10 cellular contexts compared by ENCODE assay signal in the genomic region with DNA sequence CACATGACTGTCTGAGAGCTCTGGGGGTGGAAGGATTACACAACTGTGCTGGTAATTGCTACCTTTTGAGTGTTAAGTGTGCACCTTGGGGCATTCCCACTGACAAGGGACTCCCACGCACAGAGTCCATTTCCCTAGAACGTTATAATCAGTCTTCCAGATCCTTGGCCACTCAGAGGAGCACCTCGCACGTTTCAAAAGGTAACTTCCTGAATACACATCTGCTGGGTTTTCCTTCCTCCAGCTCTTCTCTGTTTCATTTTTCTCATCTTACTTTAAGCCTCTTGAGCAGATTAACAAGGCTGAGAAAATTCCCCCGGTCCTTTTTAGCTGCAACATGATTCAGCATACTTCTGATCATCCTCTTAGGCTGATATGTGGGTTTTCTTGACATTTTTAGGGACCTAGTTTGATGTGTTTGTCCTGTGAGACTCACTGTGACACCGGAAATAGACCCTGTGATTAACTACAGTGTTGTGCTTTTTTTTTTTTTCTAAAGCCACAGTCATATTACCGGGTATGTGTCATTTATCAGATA.
A peak's percentile ranks its signal among the peaks of the same experiment; 100 is the strongest.
DNase-seq lines count a peak whose midpoint lies in the region; ATAC-seq and TF ChIP-seq lines count a peak whose summit lies in the region.
"Had no signal": no experiment of that assay in that cellular context is flagged by ENCODE, and none has a peak within 500 bp of the region (broad histone marks: within the 10 kb centered on the region; RNA-seq: fewer than 3 reads in every experiment).

No MANE protein-coding gene starts in this region.

- peak overlapping the region; percentile 91 for H3K27ac Mint-ChIP-seq in activated naive CD4-positive, alpha-beta T cell treated with anti-CD3 and anti-CD28 coated beads, Interleukin-2, amount 10 ng/mL, durations not matched to agents 7 days and 5 days
- H3K27ac Mint-ChIP-seq: progenitor cell of endocrine pancreas had no signal

- H3F3A ChIP-seq in MM.1S (ENCODE audit: insufficient read depth, low read length): peaks cover 14% of the 10 kb centered on the region

- no peaks in the 10 kb centered on the region for H3K27me3 ChIP-seq in MM.1S (replicated peaks; ENCODE audit: insufficient read depth, low read length)
- no peaks in the 10 kb centered on the region for H3K27me3 ChIP-seq in osteoblast (ENCODE audit: insufficient read depth, low read length)
- H3K27me3 ChIP-seq in breast epithelium: no peaks in the 10 kb centered on the region

- H3K4me2 ChIP-seq in MM.1S (ENCODE audit: low read depth, low read length): peak overlapping the region; percentile 53
- no peak overlapping the region for H3K4me2 ChIP-seq in osteoblast (ENCODE audit: insufficient read depth, low read length)

- H2AFZ ChIP-seq in MM.1S (ENCODE audit: low read length) (peak overlapping the region; percentile 42; the same call in 1 of the 2 replicates), osteoblast (ENCODE audit: low read length) (no peak overlapping the region)

- no peak for TF ChIP-seq POLR2A in breast epithelium (IDR thresholded peaks at IDR 0.05)

- no peaks in the 10 kb centered on the region for H3K9me2 ChIP-seq in MM.1S (replicated peaks; ENCODE audit: insufficient read depth, low read length)

- intact Hi-C loops in breast epithelium (cut with DNase I; ENCODE audit: low total_unique reads): no loop called here

- CTCF ChIA-PET in activated naive CD4-positive, alpha-beta T cell treated with anti-CD3 and anti-CD28 coated beads, Interleukin-2, amount 10 ng/mL, durations not matched to agents 7 days and 5 days (lab: Charles Lee): interaction anchor here (0.7 to 4.1 kb wide), 8 partner anchors 23 to 291 kb away, joined by 3 to 21 read pairs (median 4); no protein-coding TSS in a partner anchor

- peak overlapping the region; percentile 19; the same call in 1 of the 2 replicates for H3K9ac ChIP-seq in MM.1S (ENCODE audit: low read length)

- peak overlapping the region; percentile 13 for H3K4me3 Mint-ChIP-seq in activated naive CD4-positive, alpha-beta T cell treated with anti-CD3 and anti-CD28 coated beads, Interleukin-2, amount 10 ng/mL, durations not matched to agents 7 days and 5 days

- no peaks in the 10 kb centered on the region for H3K9me3 Mint-ChIP-seq in activated naive CD4-positive, alpha-beta T cell treated with anti-CD3 and anti-CD28 coated beads, Interleukin-2, amount 10 ng/mL, durations not matched to agents 7 days and 5 days

- no peaks in the 10 kb centered on the region for H4K20me1 ChIP-seq in MM.1S (ENCODE audit: insufficient read depth, low read length)
- no peaks in the 10 kb centered on the region for H4K20me1 ChIP-seq in osteoblast (ENCODE audit: insufficient read depth, low read length)

- no peak for TF ChIP-seq CTCF in MM.1S (IDR thresholded peaks at IDR 0.05; ENCODE audit: low read length)
- TF ChIP-seq CTCF in osteoblast (IDR thresholded peaks at IDR 0.05; ENCODE audit: extremely low read depth, low read depth, low read length): no peak
- no peak for TF ChIP-seq CTCF in breast epithelium (IDR thresholded peaks at IDR 0.05)

- H3K9me3 ChIP-seq in MM.1S (replicated peaks; ENCODE audit: insufficient read depth, low read length): no peaks in the 10 kb centered on the region
- H3K9me3 ChIP-seq in osteoblast (ENCODE audit: low read depth, low read length): no peaks in the 10 kb centered on the region
- no peaks in the 10 kb centered on the region for H3K9me3 ChIP-seq in breast epithelium

- peak; percentile 73 for DNase-seq in activated effector memory CD4-positive, alpha-beta T cell treated with anti-CD3 and anti-CD28 coated beads, Interleukin-2, amount 50 U/mL, for 16 hours
- no peak for DNase-seq in activated effector memory CD4-positive, alpha-beta T cell treated with Interleukin-2 at 50 U/mL for 16 hours
- DNase-seq in MM.1S (peak; percentile 74), osteoblast (ENCODE audit: insufficient read length, low spot score, missing footprints) (no peak), breast epithelium (ENCODE audit: low spot score in 2 of 2) (no peak)
- DNase-seq in activated naive CD4-positive, alpha-beta T cell treated with anti-CD3 and anti-CD28 coated beads, Interleukin-2, amount 10 ng/mL, durations not matched to agents 7 days and 5 days: peak; percentile 33
- DNase-seq in stimulated activated naive CD4-positive, alpha-beta T cell treated with Interleukin-2 at 50 U/mL for 16 hours (lab: John Stamatoyannopoulos, UW): peak; percentile 40
- DNase-seq: NCI-H2171 had no signal

- peaks cover 67% of the 10 kb centered on the region for H3K4me1 Mint-ChIP-seq in activated naive CD4-positive, alpha-beta T cell treated with anti-CD3 and anti-CD28 coated beads, Interleukin-2, amount 10 ng/mL, durations not matched to agents 7 days and 5 days

- H3K36me3 ChIP-seq in MM.1S (replicated peaks; ENCODE audit: insufficient read depth, low read length): no peaks in the 10 kb centered on the region
- no peaks in the 10 kb centered on the region for H3K36me3 ChIP-seq in osteoblast (ENCODE audit: insufficient read depth, low read length)
- no peaks in the 10 kb centered on the region for H3K36me3 ChIP-seq in breast epithelium

- H3K79me2 ChIP-seq in MM.1S (ENCODE audit: low read length) (no peaks in the 10 kb centered on the region), osteoblast (ENCODE audit: insufficient read depth, low read length) (no peaks in the 10 kb centered on the region)

- H3K4me1 ChIP-seq in MM.1S (ENCODE audit: low read length): peaks cover 58% of the 10 kb centered on the region
- H3K4me1 ChIP-seq in osteoblast (ENCODE audit: insufficient read depth, low read length): no peaks in the 10 kb centered on the region
- H3K4me1 ChIP-seq in breast epithelium: no peaks in the 10 kb centered on the region

- no peaks in the 10 kb centered on the region for H3K36me3 Mint-ChIP-seq in activated naive CD4-positive, alpha-beta T cell treated with anti-CD3 and anti-CD28 coated beads, Interleukin-2, amount 10 ng/mL, durations not matched to agents 7 days and 5 days

- ATAC-seq in HG03025 (IDR thresholded peaks at IDR 0.05; ENCODE audit: low FRiP score, unreplicated experiment): no peak

- H3K4me3 ChIP-seq in MM.1S (ENCODE audit: low read length) (peak overlapping the region; percentile 23; the same call in 1 of the 2 replicates), osteoblast (ENCODE audit: insufficient read depth, low read length) (no peak overlapping the region), breast epithelium (no peak overlapping the region)

- H3K27ac ChIP-seq in MM.1S (ENCODE audit: low read length) (peak overlapping the region; percentile 72; the same call in 1 of the 2 replicates), osteoblast (ENCODE audit: low read depth, low read length) (no peak overlapping the region), breast epithelium (no peak overlapping the region)

- no peaks in the 10 kb centered on the region for H3K27me3 Mint-ChIP-seq in activated naive CD4-positive, alpha-beta T cell treated with anti-CD3 and anti-CD28 coated beads, Interleukin-2, amount 10 ng/mL, durations not matched to agents 7 days and 5 days
- H3K27me3 Mint-ChIP-seq: progenitor cell of endocrine pancreas had no signal

Comparison
In these comparisons a context has a peak if more than half of its experiments do, and no peak if none do; other contexts are left out.
1. DNase-seq: peak in activated effector memory CD4-positive, alpha-beta T cell treated with anti-CD3 and anti-CD28 coated beads, Interleukin-2, amount 50 U/mL, for 16 hours (single experiment), MM.1S (single experiment), activated naive CD4-positive, alpha-beta T cell treated with anti-CD3 and anti-CD28 coated beads, Interleukin-2, amount 10 ng/mL, durations not matched to agents 7 days and 5 days (single experiment) and stimulated activated naive CD4-positive, alpha-beta T cell treated with Interleukin-2 at 50 U/mL for 16 hours (single experiment); none in activated effector memory CD4-positive, alpha-beta T cell treated with Interleukin-2 at 50 U/mL for 16 hours (single experiment), osteoblast (single experiment) and breast epithelium (0 of 2).